In genomic region chr20:64055893-64056638, GRCh38 we compare ENCODE assay signal across 9 cellular contexts. TPM values are rescaled to one million over a fixed set of nuclear protein-coding genes. Genes with fewer than 3 reads are reported as not detected.
DNase-seq lines count a peak whose midpoint lies in the region; ATAC-seq and TF ChIP-seq lines count a peak whose summit lies in the region.
"Had no signal": no experiment of that assay in that cellular context is flagged by ENCODE, and none has a peak within 500 bp of the region (broad histone marks: within the 10 kb centered on the region; RNA-seq: fewer than 3 reads in every experiment).

No MANE protein-coding gene starts in this region.

- no peak overlapping the region for H3K27ac Mint-ChIP-seq in stimulated activated naive CD8-positive, alpha-beta T cell treated with anti-CD3 and anti-CD28 coated beads, Interleukin-15, amount 100 ng/mL, for 72 hours

- H3K36me3 ChIP-seq in body of pancreas (replicated peaks in 1 of 2; ENCODE audit: insufficient read depth in 1 of 2, low read depth in 2 of 2) (no peaks in the 10 kb centered on the region), A673 (ENCODE audit: insufficient read depth, low read length, poor library complexity, severe bottlenecking) (no peaks in the 10 kb centered on the region)

- H3K9me3 Mint-ChIP-seq in stimulated activated naive CD8-positive, alpha-beta T cell treated with anti-CD3 and anti-CD28 coated beads, Interleukin-15, amount 100 ng/mL, for 72 hours, result no peaks in the 10 kb centered on the region
- H3K9me3 Mint-ChIP-seq: natural killer cell had no signal

- 20 to 35% methylated on average over 5 to 22 of the region's 22 CpGs for WGBS in body of pancreas, 2 donors

- H3K27me3 ChIP-seq in body of pancreas, result no peaks in the 10 kb centered on the region
- H3K27me3 ChIP-seq in A673 (replicated peaks; ENCODE audit: insufficient read depth, low read depth, low read length, poor library complexity), result no peaks in the 10 kb centered on the region

- peaks cover 45% of the 10 kb centered on the region for H3K27me3 Mint-ChIP-seq in stimulated activated naive CD8-positive, alpha-beta T cell treated with anti-CD3 and anti-CD28 coated beads, Interleukin-15, amount 100 ng/mL, for 72 hours

- peak; percentile 63 for DNase-seq in GM13977 (ENCODE audit: low spot score)
- no peak for DNase-seq in body of pancreas
- DNase-seq in omental fat pad (ENCODE audit: low spot score), result no peak
- no peak for DNase-seq in A673 (ENCODE audit: low spot score)
- DNase-seq in cerebellar nuclear complex (lab: John Stamatoyannopoulos, UW), result no peak
- no peak for DNase-seq in stimulated activated naive CD8-positive, alpha-beta T cell treated with anti-CD3 and anti-CD28 coated beads, Interleukin-15, amount 100 ng/mL, for 72 hours
- DNase-seq: activated gamma-delta T cell, natural killer cell, NCI-H187 had no signal

- in situ Hi-C loops in GM13977 (cut with MboI; ENCODE audit: low pct_unique_long_range_greater_than_20kb, low sequenced_read_pairs, unreplicated experiment), result no loop called here

- BruUV-seq in A673 (replicated peaks; lab: Mats Ljungman, UMichigan), result no TSS peak

- H3K27ac ChIP-seq in body of pancreas (peak overlapping the region in 2 of 4 donors; percentile 43 to 44), A673 (ENCODE audit: low read depth, low read length, poor library complexity, severe bottlenecking) (no peak overlapping the region)

- CTCF ChIA-PET in A673 (lab: Charles Lee), result no interaction called here

- TF ChIP-seq CTCF in GM13977 (IDR thresholded peaks at IDR 0.05; ENCODE audit: extremely low read depth, insufficient read depth, missing control alignments) (no peak), body of pancreas (IDR thresholded peaks at IDR 0.05) (no peak), omental fat pad (IDR thresholded peaks at IDR 0.05) (no peak), A673 (conservative IDR thresholded peaks at IDR 0.05; ENCODE audit: low read depth, low read length) (no peak)

- intact Hi-C loops in body of pancreas (cut with DNase I) (no loop called here), A673 (cut with micrococcal nuclease; ENCODE audit: unreplicated experiment) (no loop called here)

- POLR2A ChIA-PET in A673 (lab: Charles Lee; ENCODE audit: low non-redundant PET), result no interaction called here

- H3K4me3 ChIP-seq in body of pancreas, result no peak overlapping the region
- no peak overlapping the region for H3K4me3 ChIP-seq in A673 (ENCODE audit: low read depth, low read length, poor library complexity, severe bottlenecking)

- H3K4me1 Mint-ChIP-seq in stimulated activated naive CD8-positive, alpha-beta T cell treated with anti-CD3 and anti-CD28 coated beads, Interleukin-15, amount 100 ng/mL, for 72 hours, result peaks cover 63% of the 10 kb centered on the region

- TF ChIP-seq POLR2A in body of pancreas (IDR thresholded peaks at IDR 0.05), result no peak

- ATAC-seq in body of pancreas, result peak; percentile 29
- ATAC-seq in omental fat pad (ENCODE audit: low FRiP score), result peak; percentile 7
- ATAC-seq in stimulated activated naive CD8-positive, alpha-beta T cell treated with anti-CD3 and anti-CD28 coated beads, Interleukin-15, amount 100 ng/mL, for 72 hours, result no peak
- ATAC-seq: natural killer cell had no signal

- peak overlapping the region in 1 of 2 donors; percentile 21 for H3K4me3 Mint-ChIP-seq in stimulated activated naive CD8-positive, alpha-beta T cell treated with anti-CD3 and anti-CD28 coated beads, Interleukin-15, amount 100 ng/mL, for 72 hours
- H3K4me3 Mint-ChIP-seq: natural killer cell had no signal

- H3K9me3 ChIP-seq in body of pancreas, result no peaks in the 10 kb centered on the region
- no peaks in the 10 kb centered on the region for H3K9me3 ChIP-seq in A673 (ENCODE audit: low read depth, low read length, poor library complexity, severe bottlenecking)

- peaks cover 12% of the 10 kb centered on the region for H3K4me1 ChIP-seq in body of pancreas
- peaks cover 5% of the 10 kb centered on the region for H3K4me1 ChIP-seq in A673 (ENCODE audit: insufficient read depth, low read length, poor library complexity, severe bottlenecking)

RNA-seq across cellular contexts. Expression of gene SOX18, which starts 6.6 kb away (rescaled TPM):
- 10 to 100 TPM in 1 of 2 donors, 1 to 10 TPM in 1; 6.5 to 17.1 TPM for total RNA-seq in body of pancreas
- total RNA-seq in omental fat pad, result 10 to 100 TPM in 1 of 4 donors, 1 to 10 TPM in 3; 2.9 to 16.7 (median 7.7) TPM
- 0.30 and 0.70 TPM in 2 replicates for total RNA-seq in A673 (2021)
- total RNA-seq: natural killer cell had no signal

RNA-seq across cellular contexts. Expression of gene TCEA2, which starts 6.9 kb away (rescaled TPM):
- total RNA-seq in body of pancreas, result 10 to 100 TPM; 16.6 to 17.5 TPM
- 10 to 100 TPM; 20.5 to 34.8 (median 23.4) TPM for total RNA-seq in omental fat pad
- 35.0 and 41.3 TPM in 2 replicates for total RNA-seq in A673 (2021)

RNA-seq across cellular contexts. Expression of gene C20orf204, which starts 20.1 kb away (rescaled TPM):
- total RNA-seq in body of pancreas (1 to 10 TPM in 1 of 2 donors, under 1 TPM in 1; 0.52 to 3.0 TPM), omental fat pad (1 to 10 TPM in 1 of 4 donors, under 1 TPM in 3; 0.37 to 6.5 (median 0.68) TPM), A673 (2021) (2.4 and 2.5 TPM in 2 replicates)

RNA-seq across cellular contexts. Expression of gene RGS19, which starts 23.3 kb away (rescaled TPM):
- total RNA-seq in body of pancreas (10 to 100 TPM in 1 of 2 donors, 1 to 10 TPM in 1; 9.1 to 14.5 TPM), omental fat pad (10 to 100 TPM; 14.0 to 45.1 (median 29.3) TPM), A673 (2021) (14.4 and 16.4 TPM in 2 replicates)

RNA-seq across cellular contexts. Expression of gene OPRL1, which starts 23.8 kb away (rescaled TPM):
- 1 to 10 TPM; 1.0 to 2.6 TPM for total RNA-seq in body of pancreas
- 1 to 10 TPM in 3 of 4 donors, under 1 TPM in 1; 0.96 to 4.4 (median 1.4) TPM for total RNA-seq in omental fat pad
- total RNA-seq in A673 (2021), result 0.32 and 0.46 TPM in 2 replicates
